Comparison of ENCODE assay signal across 13 cellular contexts in the genomic region with DNA sequence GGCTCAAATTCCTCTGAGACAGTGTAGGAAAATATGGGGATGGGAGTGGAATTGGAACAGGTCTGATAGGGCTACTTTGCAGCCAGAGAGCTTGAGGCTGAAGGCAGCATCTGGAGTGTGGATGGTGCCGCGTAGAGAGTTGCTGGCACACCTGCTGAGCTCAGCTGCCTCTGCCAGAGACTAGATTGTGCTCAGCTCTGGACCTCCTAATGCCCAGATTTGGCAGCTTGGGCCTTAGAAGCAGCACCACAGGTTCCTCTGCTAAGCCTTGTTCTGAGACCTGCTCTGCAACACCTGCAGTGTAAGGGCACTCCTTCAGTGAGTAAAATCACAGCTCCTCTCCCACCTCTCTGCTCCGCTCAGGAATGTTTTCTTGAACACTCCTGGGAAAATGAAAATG. TPM values are rescaled to one million over a fixed set of nuclear protein-coding genes. Genes with fewer than 3 reads are reported as not detected.
DNase-seq lines count a peak whose midpoint lies in the region; ATAC-seq and TF ChIP-seq lines count a peak whose summit lies in the region.
"Had no signal": no experiment of that assay in that cellular context is flagged by ENCODE, and none has a peak within 500 bp of the region (broad histone marks: within the 10 kb centered on the region; RNA-seq: fewer than 3 reads in every experiment).

No MANE protein-coding gene starts in this region.

- H3K9me3 ChIP-seq in right atrium auricular region (no peaks in the 10 kb centered on the region), thoracic aorta (no peaks in the 10 kb centered on the region)
- H3K9me3 ChIP-seq: uterus had no signal

- H3K4me1 ChIP-seq in right atrium auricular region (peaks cover 0 to 59% of the 10 kb centered on the region in 2 donors), thoracic aorta (ENCODE audit: control insufficient read depth in 1 of 2, low read depth in 2 of 2) (peaks cover 26 to 37% of the 10 kb centered on the region in 2 donors)
- H3K4me1 ChIP-seq: uterus had no signal

- no peak for TF ChIP-seq CTCF in VCaP (conservative IDR thresholded peaks at IDR 0.05)
- TF ChIP-seq CTCF in right atrium auricular region (IDR thresholded peaks at IDR 0.05) = no peak
- no peak for TF ChIP-seq CTCF in thoracic aorta (IDR thresholded peaks at IDR 0.05)

- no peak overlapping the region for H3K4me3 Mint-ChIP-seq in activated T-cell treated with anti-CD3 and anti-CD28 coated beads, Interleukin-2, amount 50 U/mL, for 4 hours

- H3K36me3 ChIP-seq in right atrium auricular region = no peaks in the 10 kb centered on the region
- no peaks in the 10 kb centered on the region for H3K36me3 ChIP-seq in thoracic aorta
- H3K36me3 ChIP-seq: uterus had no signal

- ATAC-seq in thoracic aorta (ENCODE audit: insufficient number of reproducible peaks, low FRiP score, low read depth) = no peak
- no peak for ATAC-seq in GM21447 (IDR thresholded peaks at IDR 0.05; ENCODE audit: unreplicated experiment)
- ATAC-seq in activated T-cell treated with anti-CD3 and anti-CD28 coated beads, Interleukin-2, amount 50 U/mL, for 4 hours = no peak

- peak; percentile 4 for DNase-seq in activated effector memory CD4-positive, alpha-beta T cell treated with anti-CD3 and anti-CD28 coated beads, Interleukin-2, amount 50 U/mL, for 16 hours
- DNase-seq in activated effector memory CD4-positive, alpha-beta T cell treated with Interleukin-2 at 50 U/mL for 16 hours = no peak
- DNase-seq in right atrium auricular region (ENCODE audit: low spot score) (no peak), thoracic aorta (ENCODE audit: low spot score) (no peak)
- DNase-seq in activated T-cell treated with anti-CD3 and anti-CD28 coated beads, Interleukin-2, amount 50 U/mL, for 4 hours = no peak
- no peak for DNase-seq in stimulated activated CD4-positive, alpha-beta T cell treated with anti-CD3 and anti-CD28 coated beads, Interleukin-4, amount 100 ng/mL, for 24 hours
- DNase-seq: MM.1S, SHP77 treated with DMSO at 0.1 percent for 48 hours, uterus had no signal

- no peaks in the 10 kb centered on the region for H3K9me3 Mint-ChIP-seq in activated T-cell treated with anti-CD3 and anti-CD28 coated beads, Interleukin-2, amount 50 U/mL, for 4 hours

- H3K27ac ChIP-seq in VCaP (peak overlapping the region; percentile 43), right atrium auricular region (peak overlapping the region; percentile 65 to 89), thoracic aorta (peak overlapping the region; percentile 53 to 74)
- H3K27ac ChIP-seq: parathyroid adenoma had no signal

- no peaks in the 10 kb centered on the region for H3K36me3 Mint-ChIP-seq in activated T-cell treated with anti-CD3 and anti-CD28 coated beads, Interleukin-2, amount 50 U/mL, for 4 hours (ENCODE audit: insufficient read depth)

- H3K4me3 ChIP-seq in right atrium auricular region = no peak overlapping the region
- no peak overlapping the region for H3K4me3 ChIP-seq in thoracic aorta
- H3K4me3 ChIP-seq: lung, uterus had no signal

- H3K4me1 Mint-ChIP-seq in activated T-cell treated with anti-CD3 and anti-CD28 coated beads, Interleukin-2, amount 50 U/mL, for 4 hours (ENCODE audit: low read depth) = no peaks in the 10 kb centered on the region

- H3K27me3 Mint-ChIP-seq in activated T-cell treated with anti-CD3 and anti-CD28 coated beads, Interleukin-2, amount 50 U/mL, for 4 hours (ENCODE audit: low read depth) = no peaks in the 10 kb centered on the region

- H3K27me3 ChIP-seq in right atrium auricular region (no peaks in the 10 kb centered on the region), thoracic aorta (replicated peaks; ENCODE audit: insufficient read depth) (no peaks in the 10 kb centered on the region)
- H3K27me3 ChIP-seq: uterus had no signal

RNA-seq across cellular contexts. Expression of a gene that starts 23.3 kb away (rescaled TPM):
- 10 to 100 TPM in 1 of 2 donors, 1 to 10 TPM in 1; 9.1 to 27.0 TPM for total RNA-seq in right atrium auricular region
- 10 to 100 TPM; 19.3 to 23.6 TPM for total RNA-seq in thoracic aorta
- total RNA-seq in activated T-cell treated with anti-CD3 and anti-CD28 coated beads, Interleukin-2, amount 50 U/mL, for 4 hours = under 1 TPM; 0.25 to 0.35 (median 0.34) TPM

RNA-seq across cellular contexts. Expression of a gene that starts 52.0 kb away (rescaled TPM):
- total RNA-seq in right atrium auricular region (under 1 TPM in 1 of 2 donors, not detected in 1; 0.63 TPM), thoracic aorta (not detected)
- total RNA-seq in activated T-cell treated with anti-CD3 and anti-CD28 coated beads, Interleukin-2, amount 50 U/mL, for 4 hours = not detected
- total RNA-seq: lung, uterus had no signal

Comparison
In these comparisons a context has a peak if more than half of its experiments do, and no peak if none do; other contexts are left out.
1. RNA of a gene that starts 23.3 kb away (total RNA-seq): 9.1 to 27.0 TPM in right atrium auricular region and 19.3 to 23.6 TPM in thoracic aorta; 0.25 to 0.35 TPM in activated T-cell treated with anti-CD3 and anti-CD28 coated beads, Interleukin-2, amount 50 U/mL, for 4 hours; every median in the first group is over 4 times any median in the second.
2. Peak in every context shown above with its lines, with median percentiles within 50 percentile points of each other: H3K27ac ChIP-seq.